ENCODE assay signal across 11 cellular contexts in the genomic region with DNA sequence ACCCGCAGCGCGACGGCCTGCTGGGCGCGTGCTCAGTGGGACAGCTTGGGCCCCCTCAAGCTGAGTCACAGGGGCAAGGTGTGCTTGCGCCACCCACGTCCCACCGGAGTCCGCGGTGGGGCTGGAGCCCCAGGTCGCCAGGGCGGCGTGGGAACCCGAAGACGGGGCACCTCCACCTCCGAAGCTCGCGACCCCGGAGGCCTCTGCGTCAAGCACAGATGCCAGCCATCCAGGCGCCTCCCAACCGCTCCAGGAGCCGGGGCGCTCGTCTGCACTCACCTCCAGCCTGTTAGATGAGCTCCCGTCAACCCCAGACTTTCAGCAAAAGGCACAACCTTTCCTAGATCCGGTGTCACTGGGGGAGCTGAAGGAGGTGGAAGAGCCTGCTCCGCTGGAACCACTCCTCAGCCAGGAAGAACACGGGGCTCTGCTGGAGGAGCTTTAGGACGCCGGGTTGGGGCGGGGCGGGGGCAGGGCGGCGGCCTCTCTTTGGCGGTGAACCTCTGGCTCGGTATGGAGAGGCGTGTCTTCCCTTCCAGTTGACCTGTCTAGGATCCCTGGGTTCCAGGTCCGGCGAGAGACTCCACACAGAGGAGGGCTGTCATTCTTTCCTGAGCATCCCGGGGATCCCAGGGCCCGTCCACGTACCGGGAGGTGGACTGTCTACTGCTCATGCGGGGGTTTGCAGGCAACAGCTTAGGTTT. TPM values are rescaled to one million over a fixed set of nuclear protein-coding genes. Genes with fewer than 3 reads are reported as not detected.
A peak's percentile ranks its signal among the peaks of the same experiment; 100 is the strongest.
DNase-seq lines count a peak whose midpoint lies in the region; ATAC-seq and TF ChIP-seq lines count a peak whose summit lies in the region.
"Not testable (repeated sequence)": the region's sequence is repeated elsewhere in the genome, so short reads cannot be mapped to it uniquely, and the experiment has no call there.
"Had no signal": no experiment of that assay in that cellular context is flagged by ENCODE, and none has a peak within 500 bp of the region (broad histone marks: within the 10 kb centered on the region; RNA-seq: fewer than 3 reads in every experiment).

No MANE protein-coding gene starts in this region.

- not testable (repeated sequence) for H3K4me1 ChIP-seq in MM.1S (ENCODE audit: low read length); iPS-18a (ENCODE audit: control insufficient read depth, low read depth, low read length)
- H3K4me1 ChIP-seq in esophagus squamous epithelium (peaks cover 0 to 37% (median 10%) of the 10 kb centered on the region in 3 donors), tibial nerve (peaks cover 0 to 22% (median 3%) of the 10 kb centered on the region in 4 donors)

- H3K4me3 Mint-ChIP-seq in brain (peak overlapping the region; percentile 79 to 84 (median 81)), naive B cell (peak overlapping the region; percentile 0 to 87 (median 80))

- peaks cover 90% of the 10 kb centered on the region for H3K27me3 Mint-ChIP-seq in brain
- H3K27me3 Mint-ChIP-seq in naive B cell, result peaks cover 36 to 63% (median 41%) of the 10 kb centered on the region in 3 donors

- TF ChIP-seq CTCF in MM.1S (IDR thresholded peaks at IDR 0.05; ENCODE audit: low read length); brain (conservative IDR thresholded peaks at IDR 0.05); esophagus squamous epithelium (IDR thresholded peaks at IDR 0.05); tibial nerve (IDR thresholded peaks at IDR 0.05): not testable (repeated sequence)

- H3K79me2 ChIP-seq in MM.1S (ENCODE audit: low read length), result not testable (repeated sequence)

- not testable (repeated sequence) for TF ChIP-seq EP300 in tibial nerve (IDR thresholded peaks at IDR 0.05)

- H3K9me3 ChIP-seq in MM.1S (replicated peaks; ENCODE audit: insufficient read depth, low read length); iPS-18a (ENCODE audit: control insufficient read depth, low read depth, low read length): not testable (repeated sequence)
- H3K9me3 ChIP-seq in esophagus squamous epithelium (peaks cover 0 to 29% (median 3%) of the 10 kb centered on the region in 3 donors), tibial nerve (peaks cover 0 to 80% (median 1%) of the 10 kb centered on the region in 4 donors)

- peak overlapping the region; percentile 21; the same call in 1 of the 2 replicates for H3K4me2 ChIP-seq in MM.1S (ENCODE audit: low read depth, low read length)

- H3K27ac Mint-ChIP-seq in brain, naive B cell: not testable (repeated sequence)

- not testable (repeated sequence) for H3K36me3 Mint-ChIP-seq in brain
- H3K36me3 Mint-ChIP-seq in naive B cell, result peaks cover 5 to 49% of the 10 kb centered on the region in 2 donors

- H3K27me3 ChIP-seq in MM.1S (replicated peaks; ENCODE audit: insufficient read depth, low read length) (peaks cover 16% of the 10 kb centered on the region), esophagus squamous epithelium (peaks cover 0 to 64% (median 0%) of the 10 kb centered on the region in 4 donors), iPS-18a (ENCODE audit: control insufficient read depth, insufficient read depth, low read length) (peaks cover 90% of the 10 kb centered on the region), tibial nerve (peaks cover 0 to 51% of the 10 kb centered on the region in 2 donors)

- not testable (repeated sequence) for H3K9ac ChIP-seq in MM.1S (ENCODE audit: low read length); iPS-18a (ENCODE audit: low read length)

- not testable (repeated sequence) for TF ChIP-seq POLR2A in esophagus squamous epithelium (IDR thresholded peaks at IDR 0.05); tibial nerve (IDR thresholded peaks at IDR 0.05)

- WGBS in esophagus squamous epithelium, 2 donors, result 25 to 36% methylated on average over 29 to 41 of the region's 46 CpGs
- 24 to 30% methylated on average over 45 to 46 of the region's 46 CpGs for WGBS in tibial nerve, 2 donors

- H3K4me1 Mint-ChIP-seq in brain, result peaks cover 21% of the 10 kb centered on the region
- H3K4me1 Mint-ChIP-seq in naive B cell, result peaks cover 14 to 32% (median 20%) of the 10 kb centered on the region in 3 donors

- peaks cover 18 to 55% (median 48%) of the 10 kb centered on the region in 5 experiments for H3K9me3 Mint-ChIP-seq in brain
- peaks cover 20 to 69% (median 44%) of the 10 kb centered on the region in 7 donors for H3K9me3 Mint-ChIP-seq in naive B cell

- DNase-seq in Daoy (ENCODE audit: low read depth) (peak; percentile 19), retina (peak; percentile 70)
- DNase-seq in MM.1S; esophagus squamous epithelium (lab: John Stamatoyannopoulos, UW); naive B cell; tibial nerve (ENCODE audit: low spot score in 2 of 2): not testable (repeated sequence)

- intact Hi-C loops in esophagus squamous epithelium (cut with DNase I), result not testable (repeated sequence)

- not testable (repeated sequence) for H3K36me3 ChIP-seq in MM.1S (replicated peaks; ENCODE audit: insufficient read depth, low read length); iPS-18a (ENCODE audit: control insufficient read depth, low read depth, low read length); tibial nerve
- H3K36me3 ChIP-seq in esophagus squamous epithelium, result peaks cover 0 to 16% (median 0%) of the 10 kb centered on the region in 3 donors

- ATAC-seq in naive B cell (ENCODE audit: low read depth in 2 of 2), result not testable (repeated sequence)

- H3K27ac ChIP-seq in MM.1S (ENCODE audit: low read length); iPS-18a (ENCODE audit: low read length); tibial nerve: not testable (repeated sequence)
- peak overlapping the region in 3 of 4 donors; percentile 51 to 74 (median 62) for H3K27ac ChIP-seq in esophagus squamous epithelium

- H4K20me1 ChIP-seq in MM.1S (ENCODE audit: insufficient read depth, low read length), result not testable (repeated sequence)

- H2AFZ ChIP-seq in MM.1S (ENCODE audit: low read length), result not testable (repeated sequence)

- not testable (repeated sequence) for H3K9me2 ChIP-seq in MM.1S (replicated peaks; ENCODE audit: insufficient read depth, low read length)

- H3K4me3 ChIP-seq in MM.1S (ENCODE audit: low read length), result not testable (repeated sequence)
- H3K4me3 ChIP-seq in esophagus squamous epithelium, result peak overlapping the region; percentile 40 to 64 (median 58)
- peak overlapping the region; percentile 73 for H3K4me3 ChIP-seq in iPS-18a (ENCODE audit: low read length)
- H3K4me3 ChIP-seq in tibial nerve, result peak overlapping the region in 3 of 4 donors; percentile 6 to 49 (median 27)

- H3F3A ChIP-seq in MM.1S (ENCODE audit: insufficient read depth, low read length), result not testable (repeated sequence)

RNA-seq across cellular contexts. Expression of gene FRG2C, which starts 5.8 kb away (rescaled TPM):
- 0.06 TPM in 1 of 2 replicates, not detected in the other for total RNA-seq in Daoy (2014; rRNA removed; shearing (Covaris generic))
- not detected for polyA plus RNA-seq in brain (ENCODE audit: insufficient read depth, low read depth, low replicate concordance)
- total RNA-seq in esophagus squamous epithelium, result not detected
- polyA plus RNA-seq in naive B cell (ENCODE audit: low read depth in 6 of 6), result not detected
- total RNA-seq in tibial nerve, result not detected
- total RNA-seq: activated CD4-positive, alpha-beta T cell treated with anti-CD3 and anti-CD28 coated beads, Interleukin-2, amount 10 ng/mL, durations not matched to agents 24 days and 14 days; activated naive CD4-positive, alpha-beta T cell treated with anti-CD3 and anti-CD28 coated beads, Interleukin-2, amount 50 U/mL, for 72 hours; temporal lobe had no signal
